13 cellular contexts compared by ENCODE assay signal in the genomic region with DNA sequence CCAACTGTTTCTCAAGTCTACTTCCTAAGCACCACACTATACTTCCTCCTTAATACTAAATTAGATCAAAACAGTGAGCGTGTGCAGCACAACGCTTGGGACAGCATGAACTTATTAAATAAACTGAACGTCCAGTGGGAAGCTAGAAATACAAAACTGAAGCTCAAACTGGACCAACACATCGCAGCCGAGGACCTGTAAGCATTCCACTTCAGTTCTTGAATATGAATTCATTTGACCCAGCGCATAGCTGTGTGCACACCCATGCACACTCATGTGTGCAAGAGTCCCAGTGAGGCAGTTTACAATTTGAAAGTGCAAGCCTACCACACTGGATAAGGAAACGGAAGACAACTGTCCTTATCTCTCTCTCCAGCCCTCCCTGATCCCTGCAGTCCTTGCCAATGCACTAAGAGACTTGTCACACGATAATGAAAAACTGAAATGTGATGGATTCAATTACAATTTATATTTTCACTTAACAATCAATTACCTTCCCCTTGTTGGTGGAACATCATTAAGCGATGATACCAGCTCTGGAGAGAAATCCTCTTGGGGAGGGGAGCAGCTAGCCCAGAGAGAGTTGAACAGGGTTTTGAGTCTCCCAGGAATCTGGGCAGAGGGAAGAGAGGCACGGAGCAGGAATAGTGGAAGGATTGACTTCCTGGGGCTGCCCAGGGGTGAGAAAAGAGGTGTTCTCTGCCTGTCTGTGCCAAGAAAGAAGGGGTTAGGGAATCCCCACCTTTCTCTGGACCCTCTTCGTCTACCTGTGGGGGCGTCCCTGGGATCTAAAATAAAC.
A peak's percentile ranks its signal among the peaks of the same experiment; 100 is the strongest.
DNase-seq lines count a peak whose midpoint lies in the region; ATAC-seq, FAIRE-seq and TF ChIP-seq lines count a peak whose summit lies in the region.
"Had no signal": no experiment of that assay in that cellular context is flagged by ENCODE, and none has a peak within 500 bp of the region (broad histone marks: within the 10 kb centered on the region; RNA-seq: fewer than 3 reads in every experiment).

No MANE protein-coding gene starts in this region.

- TF ChIP-seq EP300 in A549 (IDR thresholded peaks at IDR 0.05) = no peak

- H3K4me2 ChIP-seq in A549 = no peak overlapping the region

- H3K4me3 ChIP-seq in A549 = no peak overlapping the region
- H3K4me3 ChIP-seq in left lung = no peak overlapping the region
- H3K4me3 ChIP-seq: SJSA1 had no signal

- POLR2A ChIA-PET in A549 (lab: Yijun Ruan, JAX) = no interaction called here

- H3K4me1 ChIP-seq in A549 (no peaks in the 10 kb centered on the region), left lung (no peaks in the 10 kb centered on the region)
- H3K4me1 ChIP-seq: Caco-2, SJSA1 had no signal

- no peaks in the 10 kb centered on the region for H3K36me3 ChIP-seq in left lung
- H3K36me3 ChIP-seq: SJSA1 had no signal

- CTCF ChIA-PET in A549 (lab: Yijun Ruan, JAX) = interaction anchor here (0.6 to 3.1 kb wide), 28 partner anchors 8 to 729 kb away, joined by 3 to 17 read pairs (median 4); a partner anchor contains a TSS

- H3K9me3 ChIP-seq in A549 = no peaks in the 10 kb centered on the region
- peaks cover 0 to 8% of the 10 kb centered on the region in 2 donors for H3K9me3 ChIP-seq in left lung
- H3K9me3 ChIP-seq: Caco-2, SJSA1 had no signal

- no peak for TF ChIP-seq POLR2A in A549 (IDR thresholded peaks at IDR 0.05; ENCODE audit: low read length)

- ATAC-seq in A549 (peak; percentile 15 to 44; a peak in 3 of 6 replicates), left lung (peak; percentile 42), HG03354 (IDR thresholded peaks at IDR 0.05; ENCODE audit: poor library complexity, severe bottlenecking, unreplicated experiment) (no peak), GM19452 (IDR thresholded peaks at IDR 0.05; ENCODE audit: unreplicated experiment) (no peak)

- intact Hi-C loops in left lung (cut with DNase I) = no loop called here

- no peak for TF ChIP-seq CTCF in A549 (IDR thresholded peaks at IDR 0.05)
- TF ChIP-seq CTCF in VCaP (conservative IDR thresholded peaks at IDR 0.05) = no peak
- no peak for TF ChIP-seq CTCF in left lung (IDR thresholded peaks at IDR 0.05)

- no peak overlapping the region for H3K27ac ChIP-seq in A549
- peak overlapping the region; percentile 20; the same call in 1 of the 2 replicates for H3K27ac ChIP-seq in VCaP
- H3K27ac ChIP-seq in left lung = no peak overlapping the region
- H3K27ac ChIP-seq: SJSA1 had no signal

- H3K27me3 ChIP-seq in left lung = no peaks in the 10 kb centered on the region

- TF ChIP-seq RAD21 in A549 (conservative IDR thresholded peaks at IDR 0.05 in 1 of 2, IDR thresholded peaks at IDR 0.05 in 1 of 2) = no peak

- DNase-seq in A549 (ENCODE audit: low read depth in 1 of 2, low spot score in 1 of 2) (no peak), NCI-H345 (lab: John Stamatoyannopoulos, UW) (peak; percentile 9), left lung (no peak), SW 1271 (lab: John Stamatoyannopoulos, UW) (no peak), germinal center (ENCODE audit: low spot score) (no peak)
- DNase-seq: GOT3, NCI-H446 had no signal

- FAIRE-seq in A549 (lab: Jason Lieb, UNC) = no peak
- FAIRE-seq: A204.1 had no signal

- 45% methylated on average over 12 of the region's 12 CpGs for WGBS in A549 (ENCODE audit: missing lambda C conversion rate)

TF ChIP-seq in A549, 52 proteins besides CTCF, POLR2A, EP300 and RAD21:
- TF ChIP-seq ZFP36 (IDR thresholded peaks at IDR 0.05; ENCODE audit: borderline replicate concordance, partially characterized antibody) = no peak
- TF ChIP-seq ESRRA (IDR thresholded peaks at IDR 0.05; ENCODE audit: borderline replicate concordance, low read length) = no peak
- no peak for TF ChIP-seq CHD4 (IDR thresholded peaks at IDR 0.05; ENCODE audit: borderline replicate concordance)
- no peak for TF ChIP-seq HOXA7 (CRISPR knock-in tag; IDR thresholded peaks at IDR 0.05)
- TF ChIP-seq CEBPB (IDR thresholded peaks at IDR 0.05) = no peak
- no peak for TF ChIP-seq EHF (CRISPR knock-in tag; IDR thresholded peaks at IDR 0.05)
- TF ChIP-seq RCOR1 (IDR thresholded peaks at IDR 0.05; ENCODE audit: low read depth, low read length) = no peak

Comparison
In these comparisons a context has a peak if more than half of its experiments do, and no peak if none do; other contexts are left out.
1. ATAC-seq: peak in A549 (2 of 2) and left lung (single experiment); none in HG03354 (single experiment) and GM19452 (single experiment).